24 cellular contexts compared by ENCODE assay signal in the genomic region with DNA sequence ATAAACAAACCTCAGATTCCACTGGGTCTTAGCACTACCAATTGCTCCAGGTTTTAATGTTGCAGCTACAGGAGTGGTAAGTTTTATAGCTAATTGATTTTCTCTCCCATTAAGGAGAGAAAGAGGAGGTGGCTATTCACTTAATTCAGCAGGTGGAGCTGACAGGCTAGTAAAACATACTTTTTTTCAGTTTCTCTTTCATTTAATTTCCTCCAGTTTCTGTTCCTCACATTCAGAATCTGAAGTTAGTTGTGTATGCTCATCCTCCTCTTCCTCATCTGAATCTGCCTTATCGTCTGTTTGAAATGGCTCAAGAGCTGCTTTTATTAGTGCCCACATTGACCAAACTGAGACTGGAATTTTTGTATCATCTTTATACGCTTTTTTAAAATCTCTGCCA.
A peak's percentile ranks its signal among the peaks of the same experiment; 100 is the strongest.
DNase-seq lines count a peak whose midpoint lies in the region; ATAC-seq, FAIRE-seq and TF ChIP-seq lines count a peak whose summit lies in the region.
"Had no signal": no experiment of that assay in that cellular context is flagged by ENCODE, and none has a peak within 500 bp of the region (broad histone marks: within the 10 kb centered on the region; RNA-seq: fewer than 3 reads in every experiment).

No MANE protein-coding gene starts in this region.

- H3K9me3 ChIP-seq in kidney (ENCODE audit: control insufficient read depth in 1 of 2, low read length in 2 of 2), result peaks cover 0 to 13% of the 10 kb centered on the region in 2 donors
- H3K9me3 ChIP-seq: Caco-2, vagina had no signal

- no peaks in the 10 kb centered on the region for H3K4me1 ChIP-seq in kidney (ENCODE audit: control insufficient read depth in 1 of 2, insufficient read depth in 1 of 2, low read depth in 1 of 2, low read length in 2 of 2)
- H3K4me1 ChIP-seq: Caco-2, esophagus squamous epithelium, vagina had no signal

- TF ChIP-seq CTCF in kidney (IDR thresholded peaks at IDR 0.05; ENCODE audit: borderline replicate concordance, extremely low read depth, insufficient read depth), result no peak

- H3K9ac ChIP-seq in kidney (ENCODE audit: low read length in 2 of 2), result no peak overlapping the region
- H3K9ac ChIP-seq: GM23248 had no signal

- H3K4me3 ChIP-seq in kidney (ENCODE audit: low read length in 2 of 2), result no peak overlapping the region
- H3K4me3 ChIP-seq: esophagus squamous epithelium, GM23248, vagina had no signal

- peak; percentile 4 for DNase-seq in NOMO-1 treated with dmso at 0.1 percent for 144 hours (lab: John Stamatoyannopoulos, UW; ENCODE audit: unreplicated experiment)
- DNase-seq in kidney, result no peak
- no peak for DNase-seq in SW480 (ENCODE audit: low spot score)
- no peak for DNase-seq in DMS 273 treated with DMSO at 0.1 percent for 48 hours (lab: John Stamatoyannopoulos, UW)
- no peak for DNase-seq in cardiac septum (ENCODE audit: low spot score)
- DNase-seq: activated CD4-positive, alpha-beta T cell treated with anti-CD3 and anti-CD28 coated beads for 4 hours; activated naive CD4-positive, alpha-beta T cell treated with anti-CD3 and anti-CD28 coated beads, Interleukin-2, amount 10 ng/mL, durations not matched to agents 7 days and 5 days; Caco-2; esophagus squamous epithelium; glutamatergic neuron; GM23248; immature natural killer cell; mammary epithelial cell; natural killer cell; NCI-H1417; NK-92 treated with Interleukin-12 subunit alpha and Interleukin-12 subunit beta, amount 100 ng/mL, for 24 hours; SHP77 treated with DMSO at 0.1 percent for 48 hours; stimulated activated naive CD8-positive, alpha-beta T cell treated with anti-CD3 and anti-CD28 coated beads, Interleukin-15, Interleukin-2, amounts not matched to agents 100 U/mL and 50 U/mL, for 24 hours; T-helper 9 cell had no signal

- FAIRE-seq in kidney (lab: Jason Lieb, UNC), result no peak
- FAIRE-seq: G401.6 had no signal

- no peak overlapping the region for H3K27ac ChIP-seq in kidney (ENCODE audit: low read depth in 2 of 2, low read length in 2 of 2)
- H3K27ac ChIP-seq: esophagus squamous epithelium, GM23248, vagina had no signal

- intact Hi-C loops in kidney (cut with DNase I), result no loop called here
- intact Hi-C loops in cardiac septum (cut with DNase I), result no loop called here

- ATAC-seq in GM18508 (IDR thresholded peaks at IDR 0.05; ENCODE audit: insufficient read depth, unreplicated experiment), result peak; percentile 88
- peak; percentile 89 for ATAC-seq in GM21360 (IDR thresholded peaks at IDR 0.05; ENCODE audit: unreplicated experiment)
- ATAC-seq in HG02885 (IDR thresholded peaks at IDR 0.05; ENCODE audit: poor library complexity, unreplicated experiment), result peak; percentile 71
- ATAC-seq: natural killer cell; stimulated activated naive CD8-positive, alpha-beta T cell treated with anti-CD3 and anti-CD28 coated beads, Interleukin-15, Interleukin-2, amounts not matched to agents 100 U/mL and 50 U/mL, for 24 hours had no signal

- H3K36me3 ChIP-seq in kidney (ENCODE audit: control insufficient read depth in 1 of 2, insufficient read depth in 2 of 2, low read length in 2 of 2), result no peaks in the 10 kb centered on the region
- H3K36me3 ChIP-seq: esophagus squamous epithelium, vagina had no signal
